ENCODE assay signal across 8 cellular contexts in genomic region chr1:150234647-150235435, GRCh38. TPM values are rescaled to one million over a fixed set of nuclear protein-coding genes. Genes with fewer than 3 reads are reported as not detected.
DNase-seq lines count a peak whose midpoint lies in the region; ATAC-seq and TF ChIP-seq lines count a peak whose summit lies in the region.

No MANE protein-coding gene starts in this region.

- peak; percentile 53 to 59 for TF ChIP-seq POLR2A in Peyer's patch (IDR thresholded peaks at IDR 0.05)

- intact Hi-C loops in CD4-positive, alpha-beta T cell (cut with DNase I, micrococcal nuclease), result loop anchor here (1.0 to 5.0 kb wide), 3 partner anchors 22 to 127 kb away; partner anchors contain the start of genes CIART (in 2 of the 2) and RPRD2 (in 1 of the 2)

- no peak overlapping the region for H3K4me3 Mint-ChIP-seq in CD4-positive, alpha-beta T cell
- no peak overlapping the region for H3K4me3 Mint-ChIP-seq in activated T-cell treated with anti-CD3 and anti-CD28 coated beads, Interleukin-2, amount 50 U/mL, for 72 hours
- H3K4me3 Mint-ChIP-seq in natural killer cell treated with Interleukin-12 subunit alpha and Interleukin-12 subunit beta and Interleukin-15 and Interleukin-18, amount 100 ng/mL, for 72 hours, result no peak overlapping the region

- peak overlapping the region; percentile 99 for H3K27ac ChIP-seq in CD4-positive, alpha-beta T cell (ENCODE audit: low read depth, low read length)
- peak overlapping the region; percentile 89 to 97 (median 94) for H3K27ac ChIP-seq in Peyer's patch

- H3K4me1 ChIP-seq in Peyer's patch, result peaks cover 0 to 12% (median 0%) of the 10 kb centered on the region in 4 donors

- H3K27ac Mint-ChIP-seq in CD4-positive, alpha-beta T cell, result no peak overlapping the region
- peak overlapping the region; percentile 94 for H3K27ac Mint-ChIP-seq in activated T-cell treated with anti-CD3 and anti-CD28 coated beads, Interleukin-2, amount 50 U/mL, for 72 hours
- no peak overlapping the region for H3K27ac Mint-ChIP-seq in natural killer cell treated with Interleukin-12 subunit alpha and Interleukin-12 subunit beta and Interleukin-15 and Interleukin-18, amount 100 ng/mL, for 72 hours

- POLR2A ChIA-PET in CD4-positive, alpha-beta T cell (lab: Charles Lee), result interaction anchor here (0.6 to 6.6 kb wide), 25 partner anchors 11 to 462 kb away, joined by 3 to 44 read pairs (median 4); partner anchors contain the start of genes APH1A, GOLPH3L, PLEKHO1 and RPRD2

- no peaks in the 10 kb centered on the region for H3K9me3 ChIP-seq in CD4-positive, alpha-beta T cell (ENCODE audit: control insufficient read depth, low read length)
- no peaks in the 10 kb centered on the region for H3K9me3 ChIP-seq in Peyer's patch

- peak; percentile 69 to 82 (median 76) for DNase-seq in CD4-positive, alpha-beta T cell
- peak; percentile 83 to 93 (median 84) for DNase-seq in Peyer's patch
- DNase-seq in activated T-cell treated with anti-CD3 and anti-CD28 coated beads, Interleukin-2, amount 50 U/mL, for 72 hours, result peak; percentile 94
- DNase-seq in fibroblast of mammary gland (ENCODE audit: low read depth), result peak; percentile 55
- peak; percentile 97 for DNase-seq in natural killer cell treated with Interleukin-12 subunit alpha and Interleukin-12 subunit beta and Interleukin-15 and Interleukin-18, amount 100 ng/mL, for 72 hours (ENCODE audit: low spot score)
- DNase-seq in stimulated activated naive CD8-positive, alpha-beta T cell treated with anti-CD3 and anti-CD28 coated beads, Interleukin-15, Interleukin-2, amounts not matched to agents 100 U/mL and 50 U/mL, for 24 hours, result peak; percentile 93

- H3K27me3 ChIP-seq in CD4-positive, alpha-beta T cell (ENCODE audit: control insufficient read depth, insufficient read depth, low read length), result no peaks in the 10 kb centered on the region
- H3K27me3 ChIP-seq in Peyer's patch, result no peaks in the 10 kb centered on the region

- H3K4me3 ChIP-seq in Peyer's patch (peak overlapping the region; percentile 68 to 86 (median 74)), fibroblast of mammary gland (ENCODE audit: control insufficient read depth, low read depth, low read length) (peak overlapping the region; percentile 67)

- no peak for TF ChIP-seq CTCF in CD4-positive, alpha-beta T cell (IDR thresholded peaks at IDR 0.05)
- no peak for TF ChIP-seq CTCF in Peyer's patch (IDR thresholded peaks at IDR 0.05)
- TF ChIP-seq CTCF in fibroblast of mammary gland (conservative IDR thresholded peaks at IDR 0.05; ENCODE audit: control insufficient read depth, insufficient read depth, low read depth, low read length), result no peak

- H3K9me3 Mint-ChIP-seq in CD4-positive, alpha-beta T cell, result no peaks in the 10 kb centered on the region
- no peaks in the 10 kb centered on the region for H3K9me3 Mint-ChIP-seq in activated T-cell treated with anti-CD3 and anti-CD28 coated beads, Interleukin-2, amount 50 U/mL, for 72 hours
- no peaks in the 10 kb centered on the region for H3K9me3 Mint-ChIP-seq in natural killer cell treated with Interleukin-12 subunit alpha and Interleukin-12 subunit beta and Interleukin-15 and Interleukin-18, amount 100 ng/mL, for 72 hours

- ATAC-seq in CD4-positive, alpha-beta T cell (ENCODE audit: poor library complexity), result peak; percentile 31
- ATAC-seq in GM19395 (IDR thresholded peaks at IDR 0.05; ENCODE audit: unreplicated experiment) (peak; percentile 50), HG03571 (IDR thresholded peaks at IDR 0.05; ENCODE audit: unreplicated experiment) (peak; percentile 35)
- peak; percentile 69 for ATAC-seq in activated T-cell treated with anti-CD3 and anti-CD28 coated beads, Interleukin-2, amount 50 U/mL, for 72 hours (replicated peaks in 1 of 2)
- peak; percentile 78 to 83 for ATAC-seq in natural killer cell treated with Interleukin-12 subunit alpha and Interleukin-12 subunit beta and Interleukin-15 and Interleukin-18, amount 100 ng/mL, for 72 hours
- peak; percentile 76 for ATAC-seq in stimulated activated naive CD8-positive, alpha-beta T cell treated with anti-CD3 and anti-CD28 coated beads, Interleukin-15, Interleukin-2, amounts not matched to agents 100 U/mL and 50 U/mL, for 24 hours

- no peaks in the 10 kb centered on the region for H3K36me3 ChIP-seq in Peyer's patch

- peaks cover 31% of the 10 kb centered on the region for H3K36me3 Mint-ChIP-seq in CD4-positive, alpha-beta T cell (ENCODE audit: low read depth)
- peaks cover 2 to 4% of the 10 kb centered on the region in 2 donors for H3K36me3 Mint-ChIP-seq in activated T-cell treated with anti-CD3 and anti-CD28 coated beads, Interleukin-2, amount 50 U/mL, for 72 hours (ENCODE audit: insufficient read depth in 2 of 2)
- H3K36me3 Mint-ChIP-seq in natural killer cell treated with Interleukin-12 subunit alpha and Interleukin-12 subunit beta and Interleukin-15 and Interleukin-18, amount 100 ng/mL, for 72 hours, result no peaks in the 10 kb centered on the region

- CTCF ChIA-PET in CD4-positive, alpha-beta T cell (lab: Charles Lee), result interaction anchor here (2.8 kb wide), 1 partner anchor 21 kb away, joined by 8 read pairs; no protein-coding TSS in a partner anchor

- H3K4me1 Mint-ChIP-seq in CD4-positive, alpha-beta T cell (ENCODE audit: low read depth), result peaks cover 16% of the 10 kb centered on the region
- H3K4me1 Mint-ChIP-seq in activated T-cell treated with anti-CD3 and anti-CD28 coated beads, Interleukin-2, amount 50 U/mL, for 72 hours (ENCODE audit: low read depth), result peaks cover 19% of the 10 kb centered on the region
- H3K4me1 Mint-ChIP-seq in natural killer cell treated with Interleukin-12 subunit alpha and Interleukin-12 subunit beta and Interleukin-15 and Interleukin-18, amount 100 ng/mL, for 72 hours (ENCODE audit: low read depth in 2 of 2), result peaks cover 13 to 18% of the 10 kb centered on the region in 2 donors

- H3K27me3 Mint-ChIP-seq in CD4-positive, alpha-beta T cell, result no peaks in the 10 kb centered on the region
- no peaks in the 10 kb centered on the region for H3K27me3 Mint-ChIP-seq in activated T-cell treated with anti-CD3 and anti-CD28 coated beads, Interleukin-2, amount 50 U/mL, for 72 hours (ENCODE audit: low read depth)
- peaks cover 0 to 2% of the 10 kb centered on the region in 2 donors for H3K27me3 Mint-ChIP-seq in natural killer cell treated with Interleukin-12 subunit alpha and Interleukin-12 subunit beta and Interleukin-15 and Interleukin-18, amount 100 ng/mL, for 72 hours

RNA-seq across cellular contexts. Expression of gene ANP32E, which starts 1.1 kb away (rescaled TPM):
- total RNA-seq in CD4-positive, alpha-beta T cell, result 10 to 100 TPM; 31.9 to 32.9 TPM
- total RNA-seq in Peyer's patch, result 10 to 100 TPM in 2 of 4 donors, 1 to 10 TPM in 2; 7.3 to 24.8 (median 9.9) TPM
- total RNA-seq in activated T-cell treated with anti-CD3 and anti-CD28 coated beads, Interleukin-2, amount 50 U/mL, for 72 hours, result 100 to 1,000 TPM; 151 to 157 TPM
- 100 to 1,000 TPM; 157 to 164 TPM for total RNA-seq in natural killer cell treated with Interleukin-12 subunit alpha and Interleukin-12 subunit beta and Interleukin-15 and Interleukin-18, amount 100 ng/mL, for 72 hours

RNA-seq across cellular contexts. Expression of gene CA14, which starts 22.7 kb away (rescaled TPM):
- not detected for total RNA-seq in CD4-positive, alpha-beta T cell
- not detected for total RNA-seq in Peyer's patch
- not detected for total RNA-seq in activated T-cell treated with anti-CD3 and anti-CD28 coated beads, Interleukin-2, amount 50 U/mL, for 72 hours
- not detected for total RNA-seq in natural killer cell treated with Interleukin-12 subunit alpha and Interleukin-12 subunit beta and Interleukin-15 and Interleukin-18, amount 100 ng/mL, for 72 hours

RNA-seq across cellular contexts. Expression of gene APH1A, which starts 34.0 kb away (rescaled TPM):
- 100 to 1,000 TPM; 115 to 122 TPM for total RNA-seq in CD4-positive, alpha-beta T cell
- total RNA-seq in Peyer's patch, result 100 to 1,000 TPM in 2 of 4 donors, 10 to 100 TPM in 2; 78.4 to 106 (median 99.3) TPM
- total RNA-seq in activated T-cell treated with anti-CD3 and anti-CD28 coated beads, Interleukin-2, amount 50 U/mL, for 72 hours, result 100 to 1,000 TPM; 128 to 129 TPM
- 100 to 1,000 TPM; 115 to 140 TPM for total RNA-seq in natural killer cell treated with Interleukin-12 subunit alpha and Interleukin-12 subunit beta and Interleukin-15 and Interleukin-18, amount 100 ng/mL, for 72 hours

RNA-seq across cellular contexts. Expression of gene C1orf54, which starts 37.7 kb away (rescaled TPM):
- 1 to 10 TPM; 4.1 to 4.4 TPM for total RNA-seq in CD4-positive, alpha-beta T cell
- total RNA-seq in Peyer's patch, result 10 to 100 TPM in 1 of 4 donors, 1 to 10 TPM in 1, not detected in 2; 3.6 to 17.3 TPM
- 1 to 10 TPM; 1.9 to 2.8 TPM for total RNA-seq in activated T-cell treated with anti-CD3 and anti-CD28 coated beads, Interleukin-2, amount 50 U/mL, for 72 hours
- under 1 TPM; 0.45 to 0.59 TPM for total RNA-seq in natural killer cell treated with Interleukin-12 subunit alpha and Interleukin-12 subunit beta and Interleukin-15 and Interleukin-18, amount 100 ng/mL, for 72 hours

RNA-seq across cellular contexts. Expression of gene CIART, which starts 47.5 kb away (rescaled TPM):
- total RNA-seq in CD4-positive, alpha-beta T cell, result 1 to 10 TPM; 4.0 to 4.5 TPM
- 1 to 10 TPM; 1.7 to 5.7 (median 5.1) TPM for total RNA-seq in Peyer's patch
- 1 to 10 TPM; 1.6 to 2.4 TPM for total RNA-seq in activated T-cell treated with anti-CD3 and anti-CD28 coated beads, Interleukin-2, amount 50 U/mL, for 72 hours
- 10 to 100 TPM in 1 of 2 donors, 1 to 10 TPM in 1; 2.4 to 10.2 TPM for total RNA-seq in natural killer cell treated with Interleukin-12 subunit alpha and Interleukin-12 subunit beta and Interleukin-15 and Interleukin-18, amount 100 ng/mL, for 72 hours

Comparison
In these comparisons a context has a peak if more than half of its experiments do, and no peak if none do; other contexts are left out.
1. Peak in every context shown above with its lines: DNase-seq, ATAC-seq, H3K4me3 ChIP-seq and H3K27ac ChIP-seq.
2. RNA of gene ANP32E, which starts 1.1 kb away (total RNA-seq): 157 to 164 TPM in natural killer cell treated with Interleukin-12 subunit alpha and Interleukin-12 subunit beta and Interleukin-15 and Interleukin-18, amount 100 ng/mL, for 72 hours and 151 to 157 TPM in activated T-cell treated with anti-CD3 and anti-CD28 coated beads, Interleukin-2, amount 50 U/mL, for 72 hours; 31.9 to 32.9 TPM in CD4-positive, alpha-beta T cell and 7.3 to 24.8 TPM in Peyer's patch; every median in the first group is over 4 times any median in the second.